Comparison of ENCODE assay signal across 21 cellular contexts in the genomic region with DNA sequence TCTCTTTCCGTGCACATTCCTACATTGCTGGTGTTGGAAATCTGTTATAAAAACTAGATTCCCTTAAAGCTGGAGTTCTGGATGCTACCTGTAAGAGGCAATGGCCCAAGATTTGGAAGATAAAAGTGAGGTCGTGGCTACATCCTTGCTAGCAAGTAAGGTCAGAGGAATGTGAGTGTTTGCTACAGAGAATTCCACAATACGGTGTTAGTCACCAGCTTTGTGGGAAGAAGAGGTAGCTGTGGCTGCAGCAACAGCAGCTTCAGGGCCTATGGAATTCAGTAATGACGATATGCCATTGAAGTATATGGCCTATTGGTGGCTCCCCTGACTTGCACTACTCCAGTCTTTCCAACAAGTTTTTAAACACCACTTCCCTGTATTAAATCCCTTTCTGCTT.
DNase-seq lines count a peak whose midpoint lies in the region; ATAC-seq and TF ChIP-seq lines count a peak whose summit lies in the region.
"Had no signal": no experiment of that assay in that cellular context is flagged by ENCODE, and none has a peak within 500 bp of the region (broad histone marks: within the 10 kb centered on the region; RNA-seq: fewer than 3 reads in every experiment).

No MANE protein-coding gene starts in this region.

- peaks cover 11% of the 10 kb centered on the region for H3K9me3 Mint-ChIP-seq in activated naive CD4-positive, alpha-beta T cell treated with anti-CD3 and anti-CD28 coated beads for 36 hours

- H4K20me1 ChIP-seq in PC-3 (ENCODE audit: low read length): no peaks in the 10 kb centered on the region

- H3K23ac ChIP-seq in mesenchymal stem cell (ENCODE audit: low read length in 2 of 2): no peak overlapping the region

- H3K18ac ChIP-seq in mesenchymal stem cell (ENCODE audit: low read depth in 1 of 2, low read length in 2 of 2): no peak overlapping the region

- no peak overlapping the region for H2BK120ac ChIP-seq in mesenchymal stem cell (ENCODE audit: low read depth, low read length)

- H3K4ac ChIP-seq in mesenchymal stem cell (ENCODE audit: low read depth in 1 of 2, low read length in 2 of 2): no peak overlapping the region

- DNase-seq in EH (ENCODE audit: low read depth) (peak; percentile 88), PC-3 (peak; percentile 84), dedifferentiated amniotic fluid mesenchymal stem cell (ENCODE audit: extremely low spot score) (peak; percentile 38), mesenchymal stem cell (peak; percentile 83), KG1 (lab: John Stamatoyannopoulos, UW) (no peak)
- no peak for DNase-seq in activated naive CD4-positive, alpha-beta T cell treated with anti-CD3 and anti-CD28 coated beads for 36 hours
- DNase-seq: activated CD8-positive, alpha-beta T cell treated with anti-CD3 and anti-CD28 coated beads, Interleukin-2, amount 10 ng/mL, durations not matched to agents 7 days and 5 days; activated effector memory CD4-positive, alpha-beta T cell treated with anti-CD3 and anti-CD28 coated beads, Interleukin-2, amount 50 U/mL, for 16 hours; caudate nucleus; endodermal cell; head of caudate nucleus; naive B cell; NCI-H1930; Right ventricle myocardium superior; stimulated activated CD4-positive, alpha-beta T cell treated with anti-CD3 and anti-CD28 coated beads, Interleukin-4, amount 100 ng/mL, for 24 hours; upper lobe of left lung had no signal

- no peaks in the 10 kb centered on the region for H3K79me2 ChIP-seq in PC-3 (ENCODE audit: low read length)

- no peak overlapping the region for H3K27ac Mint-ChIP-seq in activated naive CD4-positive, alpha-beta T cell treated with anti-CD3 and anti-CD28 coated beads for 36 hours
- H3K27ac Mint-ChIP-seq: activated CD8-positive, alpha-beta T cell treated with anti-CD3 and anti-CD28 coated beads, Interleukin-2, amount 10 ng/mL, durations not matched to agents 7 days and 5 days; endodermal cell; naive B cell; stimulated activated memory B cell treated with anti-CD40 and anti-IgM and Interleukin-4, amounts not matched to agents 10 μg/mL and 1 μg/mL and 100 μg/mL, for 72 hours had no signal

- H3K4me3 Mint-ChIP-seq in activated naive CD4-positive, alpha-beta T cell treated with anti-CD3 and anti-CD28 coated beads for 36 hours: no peak overlapping the region
- H3K4me3 Mint-ChIP-seq: activated CD8-positive, alpha-beta T cell treated with anti-CD3 and anti-CD28 coated beads, Interleukin-2, amount 10 ng/mL, durations not matched to agents 7 days and 5 days; endodermal cell; naive B cell; stimulated activated memory B cell treated with anti-CD40 and anti-IgM and Interleukin-4, amounts not matched to agents 10 μg/mL and 1 μg/mL and 100 μg/mL, for 72 hours had no signal

- intact Hi-C loops in PC-3 (cut with micrococcal nuclease): no loop called here
- intact Hi-C loops in activated naive CD4-positive, alpha-beta T cell treated with anti-CD3 and anti-CD28 coated beads for 36 hours (cut with micrococcal nuclease): no loop called here

- H3K4me3 ChIP-seq in PC-3 (ENCODE audit: low read length) (no peak overlapping the region), mesenchymal stem cell (ENCODE audit: insufficient read depth in 1 of 2, low read depth in 1 of 2, low read length in 2 of 2) (no peak overlapping the region)
- H3K4me3 ChIP-seq: upper lobe of left lung had no signal

- no peaks in the 10 kb centered on the region for H3K27me3 Mint-ChIP-seq in activated naive CD4-positive, alpha-beta T cell treated with anti-CD3 and anti-CD28 coated beads for 36 hours (ENCODE audit: low read depth)
- H3K27me3 Mint-ChIP-seq: naive B cell; stimulated activated memory B cell treated with anti-CD40 and anti-IgM and Interleukin-4, amounts not matched to agents 10 μg/mL and 1 μg/mL and 100 μg/mL, for 72 hours had no signal

- no peaks in the 10 kb centered on the region for H3K4me1 ChIP-seq in PC-3 (ENCODE audit: insufficient read depth, low read length)
- no peaks in the 10 kb centered on the region for H3K4me1 ChIP-seq in mesenchymal stem cell (ENCODE audit: control insufficient read depth, insufficient read depth, low read depth, low read length)
- H3K4me1 ChIP-seq: upper lobe of left lung had no signal

- H3K27ac ChIP-seq in PC-3 (ENCODE audit: low read length): no peak overlapping the region
- H3K27ac ChIP-seq in mesenchymal stem cell (ENCODE audit: low read length, poor library complexity, severe bottlenecking): no peak overlapping the region
- H3K27ac ChIP-seq: C4-2B, upper lobe of left lung had no signal

- no peak overlapping the region for H2BK5ac ChIP-seq in mesenchymal stem cell (ENCODE audit: low read depth, low read length, poor library complexity, severe bottlenecking)

- CTCF ChIA-PET in PC-3 (lab: Charles Lee): no interaction called here
- CTCF ChIA-PET in activated naive CD4-positive, alpha-beta T cell treated with anti-CD3 and anti-CD28 coated beads for 36 hours (lab: Charles Lee): no interaction called here

- H3K36me3 Mint-ChIP-seq in activated naive CD4-positive, alpha-beta T cell treated with anti-CD3 and anti-CD28 coated beads for 36 hours (ENCODE audit: low read depth): peaks cover 6% of the 10 kb centered on the region

- no peak overlapping the region for H3K9ac ChIP-seq in PC-3 (ENCODE audit: low read length)
- H3K9ac ChIP-seq in mesenchymal stem cell (ENCODE audit: low read length): no peak overlapping the region

- no peaks in the 10 kb centered on the region for H3K9me3 ChIP-seq in PC-3 (ENCODE audit: low read length)
- peaks cover 7% of the 10 kb centered on the region for H3K9me3 ChIP-seq in mesenchymal stem cell (ENCODE audit: control insufficient read depth, low read length)
- H3K9me3 ChIP-seq: upper lobe of left lung had no signal

- H3K27me3 ChIP-seq in PC-3 (ENCODE audit: low read length) (peaks cover 58% of the 10 kb centered on the region), mesenchymal stem cell (ENCODE audit: control insufficient read depth in 1 of 2, insufficient read depth in 1 of 2, low read length in 2 of 2) (no peaks in the 10 kb centered on the region)
- H3K27me3 ChIP-seq: upper lobe of left lung had no signal

- no peak overlapping the region for H2AFZ ChIP-seq in PC-3 (ENCODE audit: low read length)
- no peak overlapping the region for H2AFZ ChIP-seq in mesenchymal stem cell (ENCODE audit: low read depth, low read length)

- no peak overlapping the region for H4K8ac ChIP-seq in mesenchymal stem cell (ENCODE audit: low read length)

- H3K4me2 ChIP-seq in PC-3 (ENCODE audit: low read length) (no peak overlapping the region), mesenchymal stem cell (ENCODE audit: low read length, poor library complexity, severe bottlenecking) (no peak overlapping the region)

- WGBS in mesenchymal stem cell: 28% methylated on average over 4 of the region's 4 CpGs

- TF ChIP-seq CTCF in PC-3 (conservative IDR thresholded peaks at IDR 0.05; ENCODE audit: low read depth, low read length): no peak

- ATAC-seq in PC-3 (peak; percentile 42), HG03039 (IDR thresholded peaks at IDR 0.05; ENCODE audit: unreplicated experiment) (no peak), GM19463 (IDR thresholded peaks at IDR 0.05; ENCODE audit: unreplicated experiment) (no peak)
- ATAC-seq: activated CD8-positive, alpha-beta T cell treated with anti-CD3 and anti-CD28 coated beads, Interleukin-2, amount 10 ng/mL, durations not matched to agents 7 days and 5 days; left lobe of liver; stimulated activated memory B cell treated with anti-CD40 and anti-IgM and Interleukin-4, amounts not matched to agents 10 μg/mL and 1 μg/mL and 100 μg/mL, for 72 hours had no signal

- no peak overlapping the region for H4K91ac ChIP-seq in mesenchymal stem cell (ENCODE audit: low read length)

- no peak overlapping the region for H2BK15ac ChIP-seq in mesenchymal stem cell (ENCODE audit: low read depth, poor library complexity, severe bottlenecking)

- H3K36me3 ChIP-seq in PC-3 (ENCODE audit: low read depth, low read length) (no peaks in the 10 kb centered on the region), mesenchymal stem cell (ENCODE audit: control insufficient read depth in 1 of 2, insufficient read depth in 2 of 2, low read depth in 1 of 2, low read length in 2 of 2) (no peaks in the 10 kb centered on the region)
- H3K36me3 ChIP-seq: upper lobe of left lung had no signal

- H2AK5ac ChIP-seq in mesenchymal stem cell (ENCODE audit: low read length, severe bottlenecking): no peak overlapping the region

- no peak overlapping the region for H2BK12ac ChIP-seq in mesenchymal stem cell (ENCODE audit: low read length in 2 of 2)

- H3K14ac ChIP-seq in mesenchymal stem cell (ENCODE audit: low read length in 2 of 2): no peak overlapping the region

- POLR2A ChIA-PET in PC-3 (lab: Charles Lee; ENCODE audit: unreplicated experiment): no interaction called here

- no peaks in the 10 kb centered on the region for H3K4me1 Mint-ChIP-seq in activated naive CD4-positive, alpha-beta T cell treated with anti-CD3 and anti-CD28 coated beads for 36 hours (ENCODE audit: low read depth)
- H3K4me1 Mint-ChIP-seq: naive B cell; stimulated activated memory B cell treated with anti-CD40 and anti-IgM and Interleukin-4, amounts not matched to agents 10 μg/mL and 1 μg/mL and 100 μg/mL, for 72 hours had no signal

- no peaks in the 10 kb centered on the region for H3F3A ChIP-seq in PC-3 (ENCODE audit: low read length, unreplicated experiment)

- no peaks in the 10 kb centered on the region for H3K9me2 ChIP-seq in PC-3 (replicated peaks; ENCODE audit: low read length)

- BruUV-seq in PC-3 (replicated peaks; lab: Mats Ljungman, UMichigan): no TSS peak

- H3K79me1 ChIP-seq in mesenchymal stem cell (replicated peaks; ENCODE audit: low read length, poor library complexity, severe bottlenecking): no peaks in the 10 kb centered on the region

Comparison
In these comparisons a context has a peak if more than half of its experiments do, and no peak if none do; other contexts are left out.
1. DNase-seq: peak in EH (single experiment), PC-3 (single experiment), dedifferentiated amniotic fluid mesenchymal stem cell (single experiment) and mesenchymal stem cell (single experiment); none in KG1 (single experiment) and activated naive CD4-positive, alpha-beta T cell treated with anti-CD3 and anti-CD28 coated beads for 36 hours (single experiment).